Comparison of ENCODE assay signal across 14 cellular contexts in genomic region chr22:27754247-27754887, GRCh38. TPM values are rescaled to one million over a fixed set of nuclear protein-coding genes. Genes with fewer than 3 reads are reported as not detected.
DNase-seq lines count a peak whose midpoint lies in the region; ATAC-seq, FAIRE-seq and TF ChIP-seq lines count a peak whose summit lies in the region.
"Had no signal": no experiment of that assay in that cellular context is flagged by ENCODE, and none has a peak within 500 bp of the region (broad histone marks: within the 10 kb centered on the region; RNA-seq: fewer than 3 reads in every experiment).

No MANE protein-coding gene starts in this region.

- H3K36me3 Mint-ChIP-seq in activated T-helper 2 cell treated with anti-CD3 and anti-CD28 coated beads, Interferon-gamma antibody, Interleukin-2, Interleukin-4, amounts not matched to agents 10 μg/mL and 5 μg/mL and 100 μg/mL, durations not matched to agents 14 hours and 24 hours and 36 hours (ENCODE audit: low read depth): no peaks in the 10 kb centered on the region

- H3K27ac ChIP-seq in right cardiac atrium (ENCODE audit: low read length) (peak overlapping the region; percentile 10), tibial artery (peak overlapping the region; percentile 57 to 85)

- peaks cover 1% of the 10 kb centered on the region for H3K4me1 Mint-ChIP-seq in activated T-helper 2 cell treated with anti-CD3 and anti-CD28 coated beads, Interferon-gamma antibody, Interleukin-2, Interleukin-4, amounts not matched to agents 10 μg/mL and 5 μg/mL and 100 μg/mL, durations not matched to agents 14 hours and 24 hours and 36 hours (ENCODE audit: low read depth)

- H3K27me3 ChIP-seq in right cardiac atrium (ENCODE audit: control insufficient read depth, insufficient read depth) (no peaks in the 10 kb centered on the region), tibial artery (no peaks in the 10 kb centered on the region)

- H3K9me3 Mint-ChIP-seq in activated T-helper 2 cell treated with anti-CD3 and anti-CD28 coated beads, Interferon-gamma antibody, Interleukin-2, Interleukin-4, amounts not matched to agents 10 μg/mL and 5 μg/mL and 100 μg/mL, durations not matched to agents 14 hours and 24 hours and 36 hours: no peaks in the 10 kb centered on the region
- H3K9me3 Mint-ChIP-seq: stimulated activated naive CD8-positive, alpha-beta T cell treated with anti-CD3 and anti-CD28 coated beads, Interleukin-15, Interleukin-2, amounts not matched to agents 100 ng/mL and 50 ng/mL, for 24 hours had no signal

- intact Hi-C loops in right cardiac atrium (cut with DNase I): no loop called here
- intact Hi-C loops in tibial artery (cut with DNase I; ENCODE audit: low total_unique reads): loop anchor here (5.0 kb wide), 1 partner anchor 38 kb away; no protein-coding TSS in a partner anchor
- intact Hi-C loops in activated T-helper 2 cell treated with anti-CD3 and anti-CD28 coated beads, Interferon-gamma antibody, Interleukin-2, Interleukin-4, amounts not matched to agents 10 μg/mL and 5 μg/mL and 100 μg/mL, durations not matched to agents 14 hours and 24 hours and 36 hours (cut with micrococcal nuclease): no loop called here

- WGBS in right cardiac atrium: 66% methylated on average over 19 of the region's 19 CpGs

- H3K4me1 ChIP-seq in right cardiac atrium (ENCODE audit: control insufficient read depth, insufficient read depth, low read length) (peaks cover 12% of the 10 kb centered on the region), tibial artery (peaks cover 17 to 94% (median 65%) of the 10 kb centered on the region in 4 donors)

- DNase-seq in NCI-H345 (lab: John Stamatoyannopoulos, UW) (peak; percentile 46), NCI-H345 treated with DMSO at 0.1 percent for 48 hours (lab: John Stamatoyannopoulos, UW; ENCODE audit: unreplicated experiment) (no peak), astrocyte of the hippocampus (ENCODE audit: low read depth, low spot score) (peak; percentile 58), right cardiac atrium (peak; percentile 49 to 83 (median 79)), tibial artery (no peak), frontal cortex (ENCODE audit: low spot score in 2 of 2) (no peak), ureter (ENCODE audit: low spot score) (no peak)
- DNase-seq in activated T-helper 2 cell treated with anti-CD3 and anti-CD28 coated beads, Interferon-gamma antibody, Interleukin-2, Interleukin-4, amounts not matched to agents 10 μg/mL and 5 μg/mL and 100 μg/mL, durations not matched to agents 14 hours and 24 hours and 36 hours (ENCODE audit: low spot score): no peak
- DNase-seq: activated CD8-positive, alpha-beta memory T cell treated with anti-CD3 and anti-CD28 coated beads, Interleukin-2, amount 50 U/mL, for 48 hours; erythroblast; MV-4-11; PC-3; T1000 had no signal

- no peak overlapping the region for H3K27ac Mint-ChIP-seq in activated T-helper 2 cell treated with anti-CD3 and anti-CD28 coated beads, Interferon-gamma antibody, Interleukin-2, Interleukin-4, amounts not matched to agents 10 μg/mL and 5 μg/mL and 100 μg/mL, durations not matched to agents 14 hours and 24 hours and 36 hours
- H3K27ac Mint-ChIP-seq: stimulated activated naive CD8-positive, alpha-beta T cell treated with anti-CD3 and anti-CD28 coated beads, Interleukin-15, Interleukin-2, amounts not matched to agents 100 ng/mL and 50 ng/mL, for 24 hours had no signal

- no peaks in the 10 kb centered on the region for H3K9me3 ChIP-seq in right cardiac atrium (ENCODE audit: control insufficient read depth, low read length)
- no peaks in the 10 kb centered on the region for H3K9me3 ChIP-seq in tibial artery

- no peak for TF ChIP-seq CTCF in tibial artery (IDR thresholded peaks at IDR 0.05)

- H3K4me3 ChIP-seq in right cardiac atrium (ENCODE audit: low read length) (no peak overlapping the region), tibial artery (no peak overlapping the region)

- peaks cover 1% of the 10 kb centered on the region for H3K27me3 Mint-ChIP-seq in activated T-helper 2 cell treated with anti-CD3 and anti-CD28 coated beads, Interferon-gamma antibody, Interleukin-2, Interleukin-4, amounts not matched to agents 10 μg/mL and 5 μg/mL and 100 μg/mL, durations not matched to agents 14 hours and 24 hours and 36 hours (ENCODE audit: low read depth)

- no peak for FAIRE-seq in frontal cortex (lab: Jason Lieb, UNC)

- peak in 1 of 2 donors; percentile 22 for ATAC-seq in right cardiac atrium
- ATAC-seq: PC-3 had no signal

- no peaks in the 10 kb centered on the region for H3K36me3 ChIP-seq in tibial artery

- no peak overlapping the region for H3K4me3 Mint-ChIP-seq in activated T-helper 2 cell treated with anti-CD3 and anti-CD28 coated beads, Interferon-gamma antibody, Interleukin-2, Interleukin-4, amounts not matched to agents 10 μg/mL and 5 μg/mL and 100 μg/mL, durations not matched to agents 14 hours and 24 hours and 36 hours (ENCODE audit: low read depth)
- H3K4me3 Mint-ChIP-seq: stimulated activated naive CD8-positive, alpha-beta T cell treated with anti-CD3 and anti-CD28 coated beads, Interleukin-15, Interleukin-2, amounts not matched to agents 100 ng/mL and 50 ng/mL, for 24 hours had no signal

RNA-seq across cellular contexts. Expression of gene MN1, which starts 47.2 kb away (rescaled TPM):
- total RNA-seq in right cardiac atrium: 10 to 100 TPM in 3 of 4 donors, 1 to 10 TPM in 1; 9.6 to 12.2 (median 10.1) TPM
- 3.8 TPM for polyA plus RNA-seq in right cardiac atrium
- 0.09 and 0.16 TPM in 2 replicates for total RNA-seq in activated T-helper 2 cell treated with anti-CD3 and anti-CD28 coated beads, Interferon-gamma antibody, Interleukin-2, Interleukin-4, amounts not matched to agents 10 μg/mL and 5 μg/mL and 100 μg/mL, durations not matched to agents 14 hours and 24 hours and 36 hours
- 26.5 TPM for total RNA-seq in frontal cortex
- 3.3 TPM for total RNA-seq in ureter

Comparison
In these comparisons a context has a peak if more than half of its experiments do, and no peak if none do; other contexts are left out.
1. DNase-seq: peak in NCI-H345 (single experiment), astrocyte of the hippocampus (single experiment) and right cardiac atrium (3 of 3); none in NCI-H345 treated with DMSO at 0.1 percent for 48 hours (single experiment), tibial artery (0 of 2), activated T-helper 2 cell treated with anti-CD3 and anti-CD28 coated beads, Interferon-gamma antibody, Interleukin-2, Interleukin-4, amounts not matched to agents 10 μg/mL and 5 μg/mL and 100 μg/mL, durations not matched to agents 14 hours and 24 hours and 36 hours (single experiment), frontal cortex (0 of 2) and ureter (single experiment).